8 cellular contexts compared by ENCODE assay signal in genomic region chr22:41799486-41800347, GRCh38.
DNase-seq lines count a peak whose midpoint lies in the region; ATAC-seq and TF ChIP-seq lines count a peak whose summit lies in the region.

No MANE protein-coding gene starts in this region.

- H3K27ac Mint-ChIP-seq in central memory CD8-positive, alpha-beta T cell (ENCODE audit: low read depth) = peak overlapping the region; percentile 94

- in situ Hi-C loops in HAP-1 (cut with MboI; ENCODE audit: low sequenced_read_pairs) = no loop called here

- peaks cover 13% of the 10 kb centered on the region for H3K36me3 Mint-ChIP-seq in central memory CD8-positive, alpha-beta T cell (ENCODE audit: insufficient read depth)

- peaks cover 17% of the 10 kb centered on the region for H3K4me1 ChIP-seq in HAP-1

- no peaks in the 10 kb centered on the region for H3K36me3 ChIP-seq in HAP-1 (replicated peaks)

- peak; percentile 44 for ATAC-seq in central memory CD8-positive, alpha-beta T cell (replicated peaks; ENCODE audit: extremely low read depth, poor library complexity, severe bottlenecking)

- H3K27me3 Mint-ChIP-seq in central memory CD8-positive, alpha-beta T cell = no peaks in the 10 kb centered on the region

- no peak for TF ChIP-seq CTCF in GM12875 (IDR thresholded peaks at IDR 0.05; ENCODE audit: borderline replicate concordance, insufficient read depth, low read depth, low read length)

- H3K27me3 ChIP-seq in HAP-1 (ENCODE audit: low read depth) = no peaks in the 10 kb centered on the region

- H3K9me3 Mint-ChIP-seq in central memory CD8-positive, alpha-beta T cell = no peaks in the 10 kb centered on the region

- H3K4me3 Mint-ChIP-seq in central memory CD8-positive, alpha-beta T cell = peak overlapping the region; percentile 98

- peaks cover 40% of the 10 kb centered on the region for H3K4me1 Mint-ChIP-seq in central memory CD8-positive, alpha-beta T cell

- DNase-seq in HAP-1 (ENCODE audit: low spot score in 2 of 2) (no peak), OCI-M1 (lab: John Stamatoyannopoulos, UW) (peak; percentile 35), kidney tubule cell (ENCODE audit: low spot score) (peak; percentile 21), NOMO-1 treated with dmso at 0.1 percent for 144 hours (lab: John Stamatoyannopoulos, UW; ENCODE audit: unreplicated experiment) (no peak), T-helper 9 cell (no peak)
- DNase-seq in central memory CD8-positive, alpha-beta T cell (ENCODE audit: low spot score in 2 of 2) = peak in 1 of 2 donors; percentile 26
- peak; percentile 15 for DNase-seq in stimulated activated CD8-positive, alpha-beta memory T cell treated with anti-CD3 and anti-CD28 coated beads, Interleukin-15, amount 100 ng/mL, for 24 hours (ENCODE audit: low read depth)

- H3K9me3 ChIP-seq in HAP-1 = no peaks in the 10 kb centered on the region

- H3K4me3 ChIP-seq in GM12875 (ENCODE audit: low read depth, low read length) (peak overlapping the region; percentile 99), HAP-1 (peak overlapping the region; percentile 82)

Comparison
In these comparisons a context has a peak if more than half of its experiments do, and no peak if none do; other contexts are left out.
1. DNase-seq: peak in OCI-M1 (single experiment), kidney tubule cell (single experiment) and stimulated activated CD8-positive, alpha-beta memory T cell treated with anti-CD3 and anti-CD28 coated beads, Interleukin-15, amount 100 ng/mL, for 24 hours (single experiment); none in HAP-1 (0 of 2), NOMO-1 treated with dmso at 0.1 percent for 144 hours (single experiment) and T-helper 9 cell (single experiment).